ENCODE assay signal across 9 cellular contexts in the genomic region with DNA sequence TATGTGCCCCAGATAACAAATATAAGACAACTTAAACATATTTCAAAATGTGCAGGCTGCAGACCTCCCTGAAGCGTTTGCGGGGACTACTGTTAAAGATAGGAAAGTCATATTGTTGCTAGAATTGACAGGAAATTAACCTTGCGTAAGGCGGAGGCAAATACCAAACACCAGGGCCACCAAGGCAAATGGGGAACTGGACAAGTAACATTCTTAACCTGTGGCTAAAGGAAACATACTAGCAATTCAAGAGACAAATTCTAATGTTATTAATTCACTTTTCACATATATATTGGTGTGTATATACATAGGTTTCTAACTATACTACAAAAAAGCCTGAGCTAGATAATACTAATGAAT. TPM values are rescaled to one million over a fixed set of nuclear protein-coding genes. Genes with fewer than 3 reads are reported as not detected.
DNase-seq lines count a peak whose midpoint lies in the region; ATAC-seq, FAIRE-seq and TF ChIP-seq lines count a peak whose summit lies in the region.
"Had no signal": no experiment of that assay in that cellular context is flagged by ENCODE, and none has a peak within 500 bp of the region (broad histone marks: within the 10 kb centered on the region; RNA-seq: fewer than 3 reads in every experiment).

No MANE protein-coding gene starts in this region.

- TF ChIP-seq POLR2A in HepG2 (IDR thresholded peaks at IDR 0.05; ENCODE audit: insufficient read depth in 1 of 2, low read depth in 2 of 2, low read length in 2 of 2) = no peak
- no peak for TF ChIP-seq POLR2A in right lobe of liver (IDR thresholded peaks at IDR 0.05)

- POLR2A ChIA-PET in HepG2 (lab: Yijun Ruan, JAX) = no interaction called here

- CTCF ChIA-PET in HepG2 (lab: Yijun Ruan, JAX; ENCODE audit: low intra/inter-chr PET ratio, low total read pairs) = interaction anchor here (2.2 to 3.0 kb wide), 4 partner anchors 31 to 100 kb away, joined by 9 to 18 read pairs (median 10); a partner anchor contains a TSS
- CTCF ChIA-PET in activated naive CD4-positive, alpha-beta T cell treated with anti-CD3 and anti-CD28 coated beads, Interleukin-2, amount 10 ng/mL, durations not matched to agents 7 days and 5 days (lab: Charles Lee) = interaction anchor here (0.6 to 11.6 kb wide), 15 partner anchors 9 to 264 kb away, joined by 3 to 264 read pairs (median 8); a partner anchor contains a TSS

- peak overlapping the region; percentile 93 for H3K4me3 Mint-ChIP-seq in T-helper 17 cell
- H3K4me3 Mint-ChIP-seq in immature natural killer cell = peak overlapping the region; percentile 73 to 83 (median 81)
- H3K4me3 Mint-ChIP-seq in type B pancreatic cell = peak overlapping the region; percentile 86
- no peak overlapping the region for H3K4me3 Mint-ChIP-seq in activated naive CD4-positive, alpha-beta T cell treated with anti-CD3 and anti-CD28 coated beads, Interleukin-2, amount 10 ng/mL, durations not matched to agents 7 days and 5 days

- H2AFZ ChIP-seq in HepG2 (ENCODE audit: low read length) = no peak overlapping the region

- no peak for ATAC-seq in HepG2
- ATAC-seq in right lobe of liver = no peak
- ATAC-seq in T-helper 17 cell = no peak
- ATAC-seq in activated CD4-positive, CD25-positive, alpha-beta regulatory T cell treated with anti-CD3 and anti-CD28 coated beads, Interleukin-2, amount 50 U/mL, for 24 hours = no peak
- ATAC-seq in GM21360 (IDR thresholded peaks at IDR 0.05; ENCODE audit: unreplicated experiment) = no peak

- FAIRE-seq in HepG2 (lab: Jason Lieb, UNC) = no peak

- H3K4me3 ChIP-seq in HepG2 (replicated peaks in 1 of 3; ENCODE audit: insufficient read depth in 1 of 3, low read depth in 2 of 3, low read length in 3 of 3) = no peak overlapping the region
- H3K4me3 ChIP-seq in right lobe of liver = no peak overlapping the region

- H3K27me3 ChIP-seq in HepG2 (ENCODE audit: control insufficient read depth in 1 of 2, insufficient read depth in 2 of 2, low read length in 2 of 2) (peaks cover 11 to 40% of the 10 kb centered on the region in 2 experiments), right lobe of liver (peaks cover 5 to 15% of the 10 kb centered on the region in 2 donors)

- TF ChIP-seq EP300 in HepG2 (IDR thresholded peaks at IDR 0.05; ENCODE audit: low read depth in 2 of 2, low read length in 2 of 2) (no peak), HepG2 (CRISPR knock-in tag; IDR thresholded peaks at IDR 0.05; ENCODE audit: borderline replicate concordance) (no peak)

- H3K36me3 Mint-ChIP-seq in T-helper 17 cell (ENCODE audit: low read depth) = peaks cover 10% of the 10 kb centered on the region
- peaks cover 0 to 4% (median 0%) of the 10 kb centered on the region in 3 donors for H3K36me3 Mint-ChIP-seq in immature natural killer cell
- no peaks in the 10 kb centered on the region for H3K36me3 Mint-ChIP-seq in type B pancreatic cell
- H3K36me3 Mint-ChIP-seq in activated naive CD4-positive, alpha-beta T cell treated with anti-CD3 and anti-CD28 coated beads, Interleukin-2, amount 10 ng/mL, durations not matched to agents 7 days and 5 days = no peaks in the 10 kb centered on the region

- no peaks in the 10 kb centered on the region for H3K9me3 ChIP-seq in HepG2 (ENCODE audit: low read length)
- H3K9me3 ChIP-seq in right lobe of liver = no peaks in the 10 kb centered on the region
- H3K9me3 ChIP-seq in T-helper 17 cell (ENCODE audit: control insufficient read depth, low read length, poor library complexity, severe bottlenecking) = no peaks in the 10 kb centered on the region
- H3K9me3 ChIP-seq: tibial nerve had no signal

- H3K27me3 Mint-ChIP-seq in T-helper 17 cell (peaks cover 51% of the 10 kb centered on the region), immature natural killer cell (ENCODE audit: low read depth in 3 of 3) (peaks cover 12 to 29% (median 20%) of the 10 kb centered on the region in 3 donors), type B pancreatic cell (peaks cover 80% of the 10 kb centered on the region)
- H3K27me3 Mint-ChIP-seq in activated naive CD4-positive, alpha-beta T cell treated with anti-CD3 and anti-CD28 coated beads, Interleukin-2, amount 10 ng/mL, durations not matched to agents 7 days and 5 days = peaks cover 84% of the 10 kb centered on the region

- no peak overlapping the region for H3K9ac ChIP-seq in HepG2 (ENCODE audit: insufficient read depth, low read depth, low read length)

- intact Hi-C loops in HepG2 (cut with micrococcal nuclease; ENCODE audit: unreplicated experiment) = loop anchor here (2.0 kb wide), 1 partner anchor 51 kb away; a partner anchor contains a TSS
- intact Hi-C loops in right lobe of liver (cut with DNase I) = loop anchor here in 1 of 2 donors (10.0 kb wide), 1 partner anchor 49 kb away; a partner anchor contains a TSS

- H3K4me1 ChIP-seq in HepG2 (ENCODE audit: insufficient read depth, low read length) (peaks cover 34% of the 10 kb centered on the region), right lobe of liver (peaks cover 0 to 19% (median 2%) of the 10 kb centered on the region in 4 donors)

- H4K20me1 ChIP-seq in HepG2 (ENCODE audit: insufficient read depth, low read length) = no peaks in the 10 kb centered on the region

- H3K79me2 ChIP-seq in HepG2 (ENCODE audit: insufficient read depth, low read length) = no peaks in the 10 kb centered on the region

- DNase-seq in HepG2 (ENCODE audit: low spot score) (no peak), right lobe of liver (no peak), T-helper 17 cell (no peak), immature natural killer cell (no peak), type B pancreatic cell (ENCODE audit: extremely low spot score, unreplicated experiment) (no peak)
- no peak for DNase-seq in activated naive CD4-positive, alpha-beta T cell treated with anti-CD3 and anti-CD28 coated beads, Interleukin-2, amount 10 ng/mL, durations not matched to agents 7 days and 5 days

- TF ChIP-seq CTCF in HepG2 (CRISPR knock-in tag; IDR thresholded peaks at IDR 0.05) = no peak
- TF ChIP-seq CTCF in right lobe of liver (IDR thresholded peaks at IDR 0.05) = no peak
- TF ChIP-seq CTCF in type B pancreatic cell (conservative IDR thresholded peaks at IDR 0.05) = peak; percentile 31

- H3K4me1 Mint-ChIP-seq in T-helper 17 cell (peaks cover 8% of the 10 kb centered on the region), immature natural killer cell (peaks cover 9% of the 10 kb centered on the region in 2 donors), type B pancreatic cell (ENCODE audit: unreplicated experiment) (peaks cover 8% of the 10 kb centered on the region)
- peaks cover 12% of the 10 kb centered on the region for H3K4me1 Mint-ChIP-seq in activated naive CD4-positive, alpha-beta T cell treated with anti-CD3 and anti-CD28 coated beads, Interleukin-2, amount 10 ng/mL, durations not matched to agents 7 days and 5 days

- no TSS peak for BruUV-seq in HepG2 (replicated peaks; lab: Mats Ljungman, UMichigan)

- no peak overlapping the region for H3K27ac ChIP-seq in HepG2 (ENCODE audit: extremely low read length, insufficient read depth, low read length)
- H3K27ac ChIP-seq in right lobe of liver = no peak overlapping the region
- H3K27ac ChIP-seq: tibial nerve had no signal

- H3K9me3 Mint-ChIP-seq in immature natural killer cell = peaks cover 0 to 4% (median 0%) of the 10 kb centered on the region in 6 donors
- H3K9me3 Mint-ChIP-seq in type B pancreatic cell = no peaks in the 10 kb centered on the region
- no peaks in the 10 kb centered on the region for H3K9me3 Mint-ChIP-seq in activated naive CD4-positive, alpha-beta T cell treated with anti-CD3 and anti-CD28 coated beads, Interleukin-2, amount 10 ng/mL, durations not matched to agents 7 days and 5 days

- H3K4me2 ChIP-seq in HepG2 (ENCODE audit: low read depth, low read length) = peak overlapping the region; percentile 88

- in situ Hi-C loops in HepG2 (cut with HindIII; ENCODE audit: extremely low pct_ligation_motif_present, low pct_unique_long_range_greater_than_20kb) = no loop called here

- H3K36me3 ChIP-seq in HepG2 (replicated peaks in 1 of 2; ENCODE audit: control insufficient read depth in 1 of 2, insufficient read depth in 2 of 2, low read length in 2 of 2) (no peaks in the 10 kb centered on the region), right lobe of liver (no peaks in the 10 kb centered on the region)
- H3K36me3 ChIP-seq: tibial nerve had no signal

- H3K27ac Mint-ChIP-seq in T-helper 17 cell = peak overlapping the region; percentile 71
- H3K27ac Mint-ChIP-seq in immature natural killer cell = no peak overlapping the region
- H3K27ac Mint-ChIP-seq in type B pancreatic cell = no peak overlapping the region
- H3K27ac Mint-ChIP-seq in activated naive CD4-positive, alpha-beta T cell treated with anti-CD3 and anti-CD28 coated beads, Interleukin-2, amount 10 ng/mL, durations not matched to agents 7 days and 5 days = no peak overlapping the region

- 48% methylated on average over 4 of the region's 4 CpGs for WGBS in HepG2 (ENCODE audit: low lambda C conversion rate)
- WGBS in right lobe of liver (ENCODE audit: insufficient coverage, low coverage, low lambda C conversion rate, missing lambda C conversion rate) = 31% methylated on average over 4 of the region's 4 CpGs

- no peak for TF ChIP-seq RAD21 in HepG2 (CRISPR knock-in tag; IDR thresholded peaks at IDR 0.05)

RNA-seq across cellular contexts. Expression of a gene that starts 6.8 kb away (rescaled TPM):
- not detected in 2 replicates for total RNA-seq in HepG2 (2016; rRNA removed; fragmentation: Illumina TruSeq; extraction: Trizol)
- total RNA-seq in HepG2 (2016; cell fraction: cytosol; rRNA removed; fragmentation: Illumina TruSeq; extraction: Trizol; ENCODE audit: low read depth) = not detected in 2 replicates
- not detected in 2 replicates for total RNA-seq in HepG2 (2016; cell fraction: insoluble cytoplasmic fraction; rRNA removed; fragmentation: Illumina TruSeq; extraction: Trizol)
- total RNA-seq in HepG2 (2016; cell fraction: membrane; rRNA removed; fragmentation: Illumina TruSeq; extraction: Trizol) = not detected in 2 replicates
- not detected in 2 replicates for total RNA-seq in HepG2 (2016; cell fraction: nucleus; rRNA removed; fragmentation: Illumina TruSeq; extraction: Trizol)
- 0.09 TPM in 1 of 2 replicates, not detected in the other for polyA plus RNA-seq in HepG2 (2011; rRNA removed)
- not detected in 2 replicates for polyA plus RNA-seq in HepG2 (2011; cell fraction: cytosol; rRNA removed)
- polyA plus RNA-seq in HepG2 (2011; cell fraction: nucleus; rRNA removed) = 0.40 and 0.62 TPM in 2 replicates
- polyA plus RNA-seq in HepG2 (2012) = 0.19 TPM in 1 of 2 replicates, not detected in the other
- not detected in 2 replicates for polyA plus RNA-seq in HepG2 (2016; cell fraction: cytosol; fragmentation: Illumina TruSeq; extraction: Trizol; ENCODE audit: low read depth)
- not detected in 2 replicates for polyA plus RNA-seq in HepG2 (2016; cell fraction: insoluble cytoplasmic fraction; fragmentation: Illumina TruSeq; extraction: Trizol; ENCODE audit: low read depth)
- polyA plus RNA-seq in HepG2 (2016; cell fraction: membrane; fragmentation: Illumina TruSeq; extraction: Trizol; ENCODE audit: low read depth) = not detected in 2 replicates
- polyA plus RNA-seq in HepG2 (2016; cell fraction: nucleus; fragmentation: Illumina TruSeq; extraction: Trizol; ENCODE audit: insufficient read depth, low read depth) = not detected in 2 replicates
- polyA minus RNA-seq in HepG2 (2011; rRNA and poly(A)+ RNA removed; ENCODE audit: low replicate concordance) = not detected in 2 replicates
- polyA minus RNA-seq in HepG2 (2011; cell fraction: cytosol; rRNA and poly(A)+ RNA removed) = not detected in 2 replicates
- not detected in 2 replicates for polyA minus RNA-seq in HepG2 (2011; cell fraction: nucleus; rRNA and poly(A)+ RNA removed)
- total RNA-seq in right lobe of liver = not detected
- total RNA-seq in T-helper 17 cell = under 1 TPM in 1 of 2 donors, not detected in 1; 0.35 TPM
- not detected for polyA plus RNA-seq in immature natural killer cell
- total RNA-seq in type B pancreatic cell (ENCODE audit: low replicate concordance) = not detected in 2 replicates

RNA-seq across cellular contexts. Expression of a gene that starts 15.9 kb away (rescaled TPM):
- not detected in 2 replicates for total RNA-seq in HepG2 (2016; rRNA removed; fragmentation: Illumina TruSeq; extraction: Trizol)
- total RNA-seq in HepG2 (2016; cell fraction: cytosol; rRNA removed; fragmentation: Illumina TruSeq; extraction: Trizol; ENCODE audit: low read depth) = not detected in 2 replicates
- total RNA-seq in HepG2 (2016; cell fraction: insoluble cytoplasmic fraction; rRNA removed; fragmentation: Illumina TruSeq; extraction: Trizol) = not detected in 2 replicates
- not detected in 2 replicates for total RNA-seq in HepG2 (2016; cell fraction: membrane; rRNA removed; fragmentation: Illumina TruSeq; extraction: Trizol)
- not detected in 2 replicates for total RNA-seq in HepG2 (2016; cell fraction: nucleus; rRNA removed; fragmentation: Illumina TruSeq; extraction: Trizol)
- not detected in 2 replicates for polyA plus RNA-seq in HepG2 (2011; rRNA removed)
- polyA plus RNA-seq in HepG2 (2011; cell fraction: cytosol; rRNA removed) = not detected in 2 replicates
- 0.24 TPM in 1 of 2 replicates, not detected in the other for polyA plus RNA-seq in HepG2 (2011; cell fraction: nucleus; rRNA removed)
- polyA plus RNA-seq in HepG2 (2012) = 0.21 TPM in 2 replicates
- not detected in 2 replicates for polyA plus RNA-seq in HepG2 (2016; cell fraction: cytosol; fragmentation: Illumina TruSeq; extraction: Trizol; ENCODE audit: low read depth)
- polyA plus RNA-seq in HepG2 (2016; cell fraction: insoluble cytoplasmic fraction; fragmentation: Illumina TruSeq; extraction: Trizol; ENCODE audit: low read depth) = not detected in 2 replicates
- polyA plus RNA-seq in HepG2 (2016; cell fraction: membrane; fragmentation: Illumina TruSeq; extraction: Trizol; ENCODE audit: low read depth) = not detected in 2 replicates
- not detected in 2 replicates for polyA plus RNA-seq in HepG2 (2016; cell fraction: nucleus; fragmentation: Illumina TruSeq; extraction: Trizol; ENCODE audit: insufficient read depth, low read depth)
- polyA minus RNA-seq in HepG2 (2011; rRNA and poly(A)+ RNA removed; ENCODE audit: low replicate concordance) = not detected in 2 replicates
- polyA minus RNA-seq in HepG2 (2011; cell fraction: cytosol; rRNA and poly(A)+ RNA removed) = not detected in 2 replicates
- polyA minus RNA-seq in HepG2 (2011; cell fraction: nucleus; rRNA and poly(A)+ RNA removed) = not detected in 2 replicates
- total RNA-seq in right lobe of liver = not detected
- total RNA-seq in T-helper 17 cell = not detected
- polyA plus RNA-seq in immature natural killer cell = under 1 TPM in 1 of 3 donors, not detected in 2; 0.35 TPM
- 12.6 TPM in 1 of 2 replicates, not detected in the other for total RNA-seq in type B pancreatic cell (ENCODE audit: low replicate concordance)
- total RNA-seq: tibial nerve had no signal

RNA-seq across cellular contexts. Expression of a gene that starts 24.8 kb away (rescaled TPM):
- total RNA-seq in HepG2 (2016; rRNA removed; fragmentation: Illumina TruSeq; extraction: Trizol) (37.9 and 43.4 TPM in 2 replicates), right lobe of liver (10 to 100 TPM in 4 of 6 experiments, 1 to 10 TPM in 2; 7.0 to 25.3 (median 12.4) TPM), T-helper 17 cell (10 to 100 TPM; 39.2 to 39.6 TPM), type B pancreatic cell (ENCODE audit: low replicate concordance) (22.4 and 30.7 TPM in 2 replicates)
- total RNA-seq in HepG2 (2016; cell fraction: cytosol; rRNA removed; fragmentation: Illumina TruSeq; extraction: Trizol; ENCODE audit: low read depth) = 7.3 and 7.7 TPM in 2 replicates
- total RNA-seq in HepG2 (2016; cell fraction: insoluble cytoplasmic fraction; rRNA removed; fragmentation: Illumina TruSeq; extraction: Trizol) = 37.1 and 46.1 TPM in 2 replicates
- 22.7 and 24.7 TPM in 2 replicates for total RNA-seq in HepG2 (2016; cell fraction: membrane; rRNA removed; fragmentation: Illumina TruSeq; extraction: Trizol)
- total RNA-seq in HepG2 (2016; cell fraction: nucleus; rRNA removed; fragmentation: Illumina TruSeq; extraction: Trizol) = 36.6 and 38.1 TPM in 2 replicates
- polyA plus RNA-seq in HepG2 (2011; rRNA removed) (19.2 and 20.0 TPM in 2 replicates), immature natural killer cell (10 to 100 TPM in 2 of 3 donors, 1 to 10 TPM in 1; 7.7 to 42.2 (median 15.9) TPM)
- 13.1 and 21.0 TPM in 2 replicates for polyA plus RNA-seq in HepG2 (2011; cell fraction: cytosol; rRNA removed)
- polyA plus RNA-seq in HepG2 (2011; cell fraction: nucleus; rRNA removed) = 13.5 and 17.3 TPM in 2 replicates
- 26.6 and 33.5 TPM in 2 replicates for polyA plus RNA-seq in HepG2 (2012)
- 11.1 and 11.2 TPM in 2 replicates for polyA plus RNA-seq in HepG2 (2016; cell fraction: cytosol; fragmentation: Illumina TruSeq; extraction: Trizol; ENCODE audit: low read depth)
- 79.1 and 79.7 TPM in 2 replicates for polyA plus RNA-seq in HepG2 (2016; cell fraction: insoluble cytoplasmic fraction; fragmentation: Illumina TruSeq; extraction: Trizol; ENCODE audit: low read depth)
- 22.9 and 25.6 TPM in 2 replicates for polyA plus RNA-seq in HepG2 (2016; cell fraction: membrane; fragmentation: Illumina TruSeq; extraction: Trizol; ENCODE audit: low read depth)
- 59.3 and 65.1 TPM in 2 replicates for polyA plus RNA-seq in HepG2 (2016; cell fraction: nucleus; fragmentation: Illumina TruSeq; extraction: Trizol; ENCODE audit: insufficient read depth, low read depth)
- 24.3 and 141 TPM in 2 replicates for polyA minus RNA-seq in HepG2 (2011; rRNA and poly(A)+ RNA removed; ENCODE audit: low replicate concordance)
- polyA minus RNA-seq in HepG2 (2011; cell fraction: cytosol; rRNA and poly(A)+ RNA removed) = 9.7 and 9.9 TPM in 2 replicates
- polyA minus RNA-seq in HepG2 (2011; cell fraction: nucleus; rRNA and poly(A)+ RNA removed) = 46.1 and 51.0 TPM in 2 replicates

RNA-seq across cellular contexts. Expression of a gene that starts 34.5 kb away (rescaled TPM):
- total RNA-seq in HepG2 (2016; rRNA removed; fragmentation: Illumina TruSeq; extraction: Trizol) = 37.9 and 59.4 TPM in 2 replicates
- 69.0 and 80.5 TPM in 2 replicates for total RNA-seq in HepG2 (2016; cell fraction: cytosol; rRNA removed; fragmentation: Illumina TruSeq; extraction: Trizol; ENCODE audit: low read depth)
- 32.9 and 62.3 TPM in 2 replicates for total RNA-seq in HepG2 (2016; cell fraction: insoluble cytoplasmic fraction; rRNA removed; fragmentation: Illumina TruSeq; extraction: Trizol)
- total RNA-seq in HepG2 (2016; cell fraction: membrane; rRNA removed; fragmentation: Illumina TruSeq; extraction: Trizol) = 57.8 and 70.5 TPM in 2 replicates
- 36.6 and 46.8 TPM in 2 replicates for total RNA-seq in HepG2 (2016; cell fraction: nucleus; rRNA removed; fragmentation: Illumina TruSeq; extraction: Trizol)
- polyA plus RNA-seq in HepG2 (2011; rRNA removed) = 35.0 and 39.4 TPM in 2 replicates
- polyA plus RNA-seq in HepG2 (2011; cell fraction: cytosol; rRNA removed) = 44.6 and 54.4 TPM in 2 replicates
- 28.8 and 37.7 TPM in 2 replicates for polyA plus RNA-seq in HepG2 (2011; cell fraction: nucleus; rRNA removed)
- polyA plus RNA-seq in HepG2 (2012) = 37.1 and 42.0 TPM in 2 replicates
- 109 and 132 TPM in 2 replicates for polyA plus RNA-seq in HepG2 (2016; cell fraction: cytosol; fragmentation: Illumina TruSeq; extraction: Trizol; ENCODE audit: low read depth)
- 38.4 and 48.9 TPM in 2 replicates for polyA plus RNA-seq in HepG2 (2016; cell fraction: insoluble cytoplasmic fraction; fragmentation: Illumina TruSeq; extraction: Trizol; ENCODE audit: low read depth)
- polyA plus RNA-seq in HepG2 (2016; cell fraction: membrane; fragmentation: Illumina TruSeq; extraction: Trizol; ENCODE audit: low read depth) = 78.1 and 86.6 TPM in 2 replicates
- 64.6 and 71.1 TPM in 2 replicates for polyA plus RNA-seq in HepG2 (2016; cell fraction: nucleus; fragmentation: Illumina TruSeq; extraction: Trizol; ENCODE audit: insufficient read depth, low read depth)
- polyA minus RNA-seq in HepG2 (2011; rRNA and poly(A)+ RNA removed; ENCODE audit: low replicate concordance) = 43.3 and 215 TPM in 2 replicates
- 15.2 and 16.5 TPM in 2 replicates for polyA minus RNA-seq in HepG2 (2011; cell fraction: cytosol; rRNA and poly(A)+ RNA removed)
- polyA minus RNA-seq in HepG2 (2011; cell fraction: nucleus; rRNA and poly(A)+ RNA removed) = 15.8 and 22.0 TPM in 2 replicates
- 10 to 100 TPM; 37.7 to 72.3 (median 49.4) TPM for total RNA-seq in right lobe of liver
- total RNA-seq in T-helper 17 cell = 10 to 100 TPM; 27.5 to 32.0 TPM
- polyA plus RNA-seq in immature natural killer cell = 100 to 1,000 TPM; 141 to 239 (median 202) TPM
- total RNA-seq in type B pancreatic cell (ENCODE audit: low replicate concordance) = 86.3 and 98.4 TPM in 2 replicates

RNA-seq across cellular contexts. Expression of a gene that starts 46.5 kb away (rescaled TPM):
- total RNA-seq in HepG2 (2016; rRNA removed; fragmentation: Illumina TruSeq; extraction: Trizol) (0.13 and 0.15 TPM in 2 replicates), right lobe of liver (under 1 TPM in 1 of 6 experiments, not detected in 5; 0.31 TPM), T-helper 17 cell (under 1 TPM in 1 of 2 donors, not detected in 1; 0.94 TPM), type B pancreatic cell (ENCODE audit: low replicate concordance) (not detected in 2 replicates)
- total RNA-seq in HepG2 (2016; cell fraction: cytosol; rRNA removed; fragmentation: Illumina TruSeq; extraction: Trizol; ENCODE audit: low read depth) = not detected in 2 replicates
- 0.22 and 0.37 TPM in 2 replicates for total RNA-seq in HepG2 (2016; cell fraction: insoluble cytoplasmic fraction; rRNA removed; fragmentation: Illumina TruSeq; extraction: Trizol)
- not detected in 2 replicates for total RNA-seq in HepG2 (2016; cell fraction: membrane; rRNA removed; fragmentation: Illumina TruSeq; extraction: Trizol)
- total RNA-seq in HepG2 (2016; cell fraction: nucleus; rRNA removed; fragmentation: Illumina TruSeq; extraction: Trizol) = not detected in 2 replicates
- polyA plus RNA-seq in HepG2 (2011; rRNA removed) (0.18 and 0.30 TPM in 2 replicates), immature natural killer cell (1 to 10 TPM in 1 of 3 donors, under 1 TPM in 2; 0.40 to 1.1 (median 0.72) TPM)
- 0.05 and 0.11 TPM in 2 replicates for polyA plus RNA-seq in HepG2 (2011; cell fraction: cytosol; rRNA removed)
- 0.61 and 1.4 TPM in 2 replicates for polyA plus RNA-seq in HepG2 (2011; cell fraction: nucleus; rRNA removed)
- 0.17 TPM in 1 of 2 replicates, not detected in the other for polyA plus RNA-seq in HepG2 (2012)
- not detected in 2 replicates for polyA plus RNA-seq in HepG2 (2016; cell fraction: cytosol; fragmentation: Illumina TruSeq; extraction: Trizol; ENCODE audit: low read depth)
- polyA plus RNA-seq in HepG2 (2016; cell fraction: insoluble cytoplasmic fraction; fragmentation: Illumina TruSeq; extraction: Trizol; ENCODE audit: low read depth) = not detected in 2 replicates
- polyA plus RNA-seq in HepG2 (2016; cell fraction: membrane; fragmentation: Illumina TruSeq; extraction: Trizol; ENCODE audit: low read depth) = not detected in 2 replicates
- 0.60 TPM in 1 of 2 replicates, not detected in the other for polyA plus RNA-seq in HepG2 (2016; cell fraction: nucleus; fragmentation: Illumina TruSeq; extraction: Trizol; ENCODE audit: insufficient read depth, low read depth)
- 0.32 TPM in 1 of 2 replicates, not detected in the other for polyA minus RNA-seq in HepG2 (2011; rRNA and poly(A)+ RNA removed; ENCODE audit: low replicate concordance)
- not detected in 2 replicates for polyA minus RNA-seq in HepG2 (2011; cell fraction: cytosol; rRNA and poly(A)+ RNA removed)
- polyA minus RNA-seq in HepG2 (2011; cell fraction: nucleus; rRNA and poly(A)+ RNA removed) = 0.99 TPM in 1 of 2 replicates, not detected in the other
- total RNA-seq: tibial nerve had no signal
